In the genomic region with DNA sequence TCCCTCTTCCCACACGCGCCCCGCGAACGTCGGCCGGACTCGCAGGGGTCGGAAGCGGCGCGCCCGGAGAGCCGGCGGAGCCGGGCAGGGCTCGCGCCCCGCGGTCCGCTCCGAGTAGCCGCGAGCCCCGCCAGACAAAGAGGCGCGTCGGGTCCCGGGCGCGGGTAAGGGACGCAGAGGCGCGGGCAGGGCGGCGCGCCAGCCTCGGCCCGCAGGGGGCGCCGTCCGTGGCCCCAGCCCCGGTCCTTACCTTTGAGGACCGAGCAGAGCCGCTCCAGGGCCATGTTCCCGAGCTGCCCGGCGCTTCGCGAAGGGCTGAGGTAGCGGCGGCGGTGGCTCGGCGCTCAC, we compare ENCODE assay signal across 8 cellular contexts. TPM values are rescaled to one million over a fixed set of nuclear protein-coding genes. Genes with fewer than 3 reads are reported as not detected.
A peak's percentile ranks its signal among the peaks of the same experiment; 100 is the strongest.
DNase-seq lines count a peak whose midpoint lies in the region; TF ChIP-seq lines count a peak whose summit lies in the region.

No MANE protein-coding gene starts in this region.

- H3K4me3 ChIP-seq in GM23248, result peak overlapping the region; percentile 77

- no peaks in the 10 kb centered on the region for H3K36me3 ChIP-seq in GM23248 (ENCODE audit: low read depth)

- H3K9ac ChIP-seq in GM23248, result peak overlapping the region; percentile 42

- no peaks in the 10 kb centered on the region for H4K20me1 ChIP-seq in GM23248 (ENCODE audit: insufficient read depth)

- peaks cover 5% of the 10 kb centered on the region; the same call in 1 of the 2 replicates for H3F3A ChIP-seq in GM23248 (ENCODE audit: insufficient read depth)

- H3K9me3 Mint-ChIP-seq in glutamatergic neuron (ENCODE audit: unreplicated experiment), result peaks cover 11% of the 10 kb centered on the region

- no peak overlapping the region for H3K27ac ChIP-seq in GM23248

- intact Hi-C loops in posterior cingulate gyrus (cut with DNase I), result loop anchor here (2.0 to 5.0 kb wide), 3 partner anchors 106 to 1013 kb away; no protein-coding TSS in a partner anchor

- WGBS in GM23248 (ENCODE audit: low coverage in 1 of 2, low lambda C conversion rate in 2 of 2, missing lambda C conversion rate in 2 of 2), 2 experiments, result 2 to 3% methylated on average over 37 to 44 of the region's 55 CpGs

- no peak overlapping the region for H3K27ac Mint-ChIP-seq in glutamatergic neuron (ENCODE audit: unreplicated experiment)

- H3K27me3 Mint-ChIP-seq in glutamatergic neuron (ENCODE audit: unreplicated experiment), result peaks cover 12% of the 10 kb centered on the region

- H3K9me2 ChIP-seq in GM23248 (ENCODE audit: insufficient read depth), result no peaks in the 10 kb centered on the region

- no peaks in the 10 kb centered on the region for H3K9me3 ChIP-seq in GM23248 (ENCODE audit: low read depth)

- no peaks in the 10 kb centered on the region for H3K79me2 ChIP-seq in GM23248 (ENCODE audit: insufficient read depth)

- H3K4me3 Mint-ChIP-seq in glutamatergic neuron (ENCODE audit: unreplicated experiment), result no peak overlapping the region

- DNase-seq in GF-D8 (lab: John Stamatoyannopoulos, UW) (peak; percentile 35), GM23248 (peak; percentile 73), KBM-7 (peak; percentile 88), SIG-M5 treated with dmso at 0.1 percent for 504 hours (lab: John Stamatoyannopoulos, UW; ENCODE audit: unreplicated experiment) (peak; percentile 58), activated gamma-delta T cell treated with Interleukin-2 at 50 U/mL for 16 hours (peak; percentile 42), glutamatergic neuron (peak; percentile 84), posterior cingulate gyrus (peak in 9 of 10 donors; percentile 15 to 88 (median 36)), superior temporal gyrus (ENCODE audit: extremely low spot score) (no peak)

- peak overlapping the region; percentile 99 for H3K4me2 ChIP-seq in GM23248 (ENCODE audit: unreplicated experiment)

- no peaks in the 10 kb centered on the region for H3K4me1 ChIP-seq in GM23248 (ENCODE audit: insufficient read depth)

- H2AFZ ChIP-seq in GM23248, result peak overlapping the region; percentile 86

- no peaks in the 10 kb centered on the region for H3K27me3 ChIP-seq in GM23248 (replicated peaks; ENCODE audit: insufficient read depth)

- H3K36me3 Mint-ChIP-seq in glutamatergic neuron (ENCODE audit: unreplicated experiment), result no peaks in the 10 kb centered on the region

- H3K4me1 Mint-ChIP-seq in glutamatergic neuron (ENCODE audit: low read depth, unreplicated experiment), result peaks cover 8% of the 10 kb centered on the region

- in situ Hi-C loops in GM23248 (cut with MboI), result no loop called here
- in situ Hi-C loops in KBM-7 (cut with MboI; ENCODE audit: low pct_unique_long_range_greater_than_20kb, low sequenced_read_pairs), result loop anchor here (25.0 kb wide), 1 partner anchor 969 kb away; no protein-coding TSS in a partner anchor

- peak; percentile 95 for TF ChIP-seq CTCF in glutamatergic neuron (IDR thresholded peaks at IDR 0.05; ENCODE audit: partially characterized antibody, unreplicated experiment)

RNA-seq across cellular contexts. Expression of a gene that starts 0.4 kb away (rescaled TPM):
- total RNA-seq in GM23248 (2014; rRNA removed; shearing (Covaris generic)), result 9.4 and 14.6 TPM in 2 replicates
- 3.5 and 4.0 TPM in 2 replicates for polyA plus RNA-seq in GM23248 (2016; fragmentation: Nextera tagmentation; extraction: Ambion mirVana)
- total RNA-seq in glutamatergic neuron (ENCODE audit: unreplicated experiment), result 26.3 TPM
